1 cellular context compared by ENCODE assay signal in the genomic region with DNA sequence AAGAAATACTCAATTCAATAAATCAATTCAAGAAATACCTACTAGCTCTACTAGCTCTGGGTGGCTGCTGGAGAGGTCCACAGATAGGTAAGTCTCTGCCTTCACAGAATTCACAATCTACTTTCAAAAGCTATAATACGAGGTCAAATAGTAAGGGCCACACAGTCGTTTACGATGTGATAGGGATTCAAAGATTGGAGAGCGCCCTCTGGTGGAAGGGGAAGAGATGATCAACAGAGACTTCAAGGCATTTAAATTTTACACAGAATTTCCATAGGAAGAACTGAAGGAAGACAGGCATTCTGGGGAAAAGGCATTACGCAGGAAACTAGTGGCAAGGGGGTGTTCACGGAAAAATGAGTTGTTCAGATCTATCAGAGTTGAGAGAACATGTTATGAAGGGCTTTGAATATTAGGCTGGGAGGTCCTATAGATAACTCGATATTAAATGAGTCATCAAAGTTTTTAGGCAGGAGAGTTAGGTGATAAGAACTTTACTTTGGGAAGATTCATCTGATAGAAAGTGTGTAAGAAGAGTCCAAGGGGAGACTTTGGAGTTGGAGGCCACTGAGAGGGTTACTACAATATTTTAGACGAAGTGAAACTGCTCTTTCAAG.
TF ChIP-seq lines count a peak whose summit lies in the region.

No MANE protein-coding gene starts in this region.

TF ChIP-seq in IMR-90, 13 proteins besides CTCF, POLR2A, EP300 and RAD21 (continued from another document):
- TF ChIP-seq CEBPB (IDR thresholded peaks at IDR 0.05; ENCODE audit: low read depth, low read length), result no peak
- TF ChIP-seq FOS (IDR thresholded peaks at IDR 0.05; ENCODE audit: low read depth, low read length), result no peak
- no peak for TF ChIP-seq MAFK (IDR thresholded peaks at IDR 0.05; ENCODE audit: low read depth, low read length)
- no peak for TF ChIP-seq MXI1 (IDR thresholded peaks at IDR 0.05; ENCODE audit: borderline replicate concordance, low read depth, low read length)
TF ChIP-seq in IMR-90: peak in this region for 1.
